20 cellular contexts compared by ENCODE assay signal in genomic region chr1:25864434-25864833, GRCh38. TPM values are rescaled to one million over a fixed set of nuclear protein-coding genes. Genes with fewer than 3 reads are reported as not detected.
"Had no signal": no experiment of that assay in that cellular context is flagged by ENCODE, and none has a peak within 500 bp of the region (broad histone marks: within the 10 kb centered on the region; RNA-seq: fewer than 3 reads in every experiment).

No MANE protein-coding gene starts in this region.

- H3K4me3 Mint-ChIP-seq: natural killer cell; neural progenitor cell; stimulated activated effector memory CD8-positive, alpha-beta T cell treated with anti-CD3 and anti-CD28 coated beads, Interleukin-12 subunit alpha, Interleukin-12 subunit beta, amount 100 ng/mL, for 72 hours had no signal

- H3K4me2 ChIP-seq: neural progenitor cell had no signal

- H3K36me3 Mint-ChIP-seq: natural killer cell; stimulated activated effector memory CD8-positive, alpha-beta T cell treated with anti-CD3 and anti-CD28 coated beads, Interleukin-12 subunit alpha, Interleukin-12 subunit beta, amount 100 ng/mL, for 72 hours had no signal

- H3K36me3 ChIP-seq: gastrocnemius medialis, neural progenitor cell, prostate gland, right atrium auricular region had no signal

- H3K9me3 Mint-ChIP-seq: natural killer cell; neural progenitor cell; stimulated activated effector memory CD8-positive, alpha-beta T cell treated with anti-CD3 and anti-CD28 coated beads, Interleukin-12 subunit alpha, Interleukin-12 subunit beta, amount 100 ng/mL, for 72 hours had no signal

- H3K27ac ChIP-seq: gastrocnemius medialis, lower lobe of right lung, neural progenitor cell, prostate gland, right atrium auricular region, sigmoid colon, thyroid gland had no signal

- H3K27me3 ChIP-seq: dorsolateral prefrontal cortex, gastrocnemius medialis, neural progenitor cell, right atrium auricular region, sigmoid colon, stomach, thyroid gland had no signal

- H3K4me3 ChIP-seq: dorsolateral prefrontal cortex, gastrocnemius medialis, lower lobe of right lung, neural progenitor cell, prostate gland, right atrium auricular region, sigmoid colon, stomach, thyroid gland had no signal

- ATAC-seq: gastrocnemius medialis; left ventricle myocardium superior; lower lobe of right lung; natural killer cell; stimulated activated effector memory CD8-positive, alpha-beta T cell treated with anti-CD3 and anti-CD28 coated beads, Interleukin-12 subunit alpha, Interleukin-12 subunit beta, amount 100 ng/mL, for 72 hours had no signal

- H3K9ac ChIP-seq: neural progenitor cell had no signal

- H2AFZ ChIP-seq: neural progenitor cell had no signal

- H3K4me1 ChIP-seq: prostate gland had no signal

- H3K27ac Mint-ChIP-seq: natural killer cell; neural progenitor cell; stimulated activated effector memory CD8-positive, alpha-beta T cell treated with anti-CD3 and anti-CD28 coated beads, Interleukin-12 subunit alpha, Interleukin-12 subunit beta, amount 100 ng/mL, for 72 hours had no signal

- DNase-seq: cortex of kidney; dorsolateral prefrontal cortex; effector CD4-positive, alpha-beta T cell; gastrocnemius medialis; left ventricle myocardium superior; lower lobe of right lung; natural killer cell; nucleus accumbens; stimulated activated CD4-positive, alpha-beta T cell treated with anti-CD3 and anti-CD28 coated beads, Interleukin-2, amount 100 ng/mL, for 24 hours; stimulated activated CD4-positive, alpha-beta T cell treated with anti-CD3 and anti-CD28 coated beads, Interleukin-4, amount 100 ng/mL, for 24 hours; stimulated activated naive CD4-positive, alpha-beta T cell treated with Interleukin-2 at 50 U/mL for 16 hours; stomach; thyroid gland; trophoblast cell had no signal

- H3K9me3 ChIP-seq: gastrocnemius medialis, lower lobe of right lung, prostate gland, right atrium auricular region, sigmoid colon, stomach, thyroid gland had no signal

- FAIRE-seq: keratinocyte had no signal

RNA-seq across cellular contexts. Expression of gene AUNIP, which starts 5.2 kb away (rescaled TPM):
- total RNA-seq: gastrocnemius medialis, left ventricle myocardium superior, lower lobe of right lung, right atrium auricular region, sigmoid colon, thyroid gland had no signal
